19 cellular contexts compared by ENCODE assay signal in genomic region chr15:57600197-57600596, GRCh38. TPM values are rescaled to one million over a fixed set of nuclear protein-coding genes. Genes with fewer than 3 reads are reported as not detected.
"Had no signal": no experiment of that assay in that cellular context is flagged by ENCODE, and none has a peak within 500 bp of the region (broad histone marks: within the 10 kb centered on the region; RNA-seq: fewer than 3 reads in every experiment).

No MANE protein-coding gene starts in this region.

- DNase-seq: central memory CD4-positive, alpha-beta T cell; cortex of kidney; dorsolateral prefrontal cortex; effector memory CD8-positive, alpha-beta T cell; esophagus squamous epithelium; foreskin fibroblast; hypothalamus; kidney glomerular epithelial cell; lower lobe of right lung; natural killer cell; posterior cingulate gyrus; small intestine; stimulated activated CD4-positive, alpha-beta T cell treated with anti-CD3 and anti-CD28 coated beads, Interleukin-2, amount 100 ng/mL, for 48 hours; stimulated activated naive CD8-positive, alpha-beta T cell treated with anti-CD3 and anti-CD28 coated beads, Interleukin-15, Interleukin-2, amounts not matched to agents 100 U/mL and 50 U/mL, for 24 hours; upper lobe of right lung had no signal

- H3K36me3 ChIP-seq: lower lobe of right lung, tibial nerve, upper lobe of right lung had no signal

- ATAC-seq: effector memory CD8-positive, alpha-beta T cell; left lobe of liver; lower lobe of right lung; natural killer cell; stimulated activated effector memory CD8-positive, alpha-beta T cell treated with anti-CD3 and anti-CD28 coated beads, Interleukin-12 subunit alpha, Interleukin-12 subunit beta, amount 100 ng/mL, for 72 hours; stimulated activated naive CD8-positive, alpha-beta T cell treated with anti-CD3 and anti-CD28 coated beads, Interleukin-15, Interleukin-2, amounts not matched to agents 100 U/mL and 50 U/mL, for 24 hours; upper lobe of right lung had no signal

- H3K4me3 ChIP-seq: dorsolateral prefrontal cortex, esophagus squamous epithelium, lower lobe of right lung, tibial nerve, upper lobe of right lung had no signal

- H3K27me3 ChIP-seq: esophagus squamous epithelium, tibial nerve, upper lobe of right lung had no signal

- H3K27ac ChIP-seq: epithelial cell of prostate, esophagus squamous epithelium, tibial nerve, upper lobe of right lung had no signal

- H3K9me3 ChIP-seq: esophagus squamous epithelium, lower lobe of right lung, tibial nerve, upper lobe of right lung had no signal

RNA-seq across cellular contexts. Expression of gene MYZAP, which starts 8.5 kb away (rescaled TPM):
- total RNA-seq: natural killer cell had no signal
